ENCODE assay signal across 12 cellular contexts in genomic region chr17:36082062-36082461, GRCh38. TPM values are rescaled to one million over a fixed set of nuclear protein-coding genes. Genes with fewer than 3 reads are reported as not detected.
A peak's percentile ranks its signal among the peaks of the same experiment; 100 is the strongest.
DNase-seq lines count a peak whose midpoint lies in the region; ATAC-seq and TF ChIP-seq lines count a peak whose summit lies in the region.
"Had no signal": no experiment of that assay in that cellular context is flagged by ENCODE, and none has a peak within 500 bp of the region (broad histone marks: within the 10 kb centered on the region; RNA-seq: fewer than 3 reads in every experiment).

No MANE protein-coding gene starts in this region.

- peak overlapping the region in 1 of 8 donors; percentile 48 for H3K4me3 ChIP-seq in spleen
- H3K4me3 ChIP-seq: A549, SK-N-MC had no signal

- no peak for DNase-seq in activated CD4-positive, alpha-beta T cell treated with anti-CD3 and anti-CD28 coated beads for 36 hours
- no peak for DNase-seq in activated CD4-positive, alpha-beta T cell treated with anti-CD3 and anti-CD28 coated beads, Interleukin-2, amount 50 U/mL, for 1 hour
- no peak for DNase-seq in T-cell
- no peak for DNase-seq in spleen
- DNase-seq in NCI-H1092 treated with DMSO at 0.1 percent for 48 hours (lab: John Stamatoyannopoulos, UW), result no peak
- DNase-seq in foreskin melanocyte, result no peak
- DNase-seq in activated CD4-positive, CD25-positive, alpha-beta regulatory T cell (lab: John Stamatoyannopoulos, UW), result no peak

- peak overlapping the region; percentile 53 for H3K27ac Mint-ChIP-seq in activated CD4-positive, alpha-beta T cell treated with anti-CD3 and anti-CD28 coated beads for 36 hours
- peak overlapping the region; percentile 90 to 91 for H3K27ac Mint-ChIP-seq in T-cell

- peak overlapping the region; percentile 27 to 89 (median 76) for H3K27ac ChIP-seq in spleen
- H3K27ac ChIP-seq: A549, SK-N-MC had no signal

- H3K4me1 ChIP-seq in spleen, result peaks cover 0 to 50% (median 33%) of the 10 kb centered on the region in 6 donors
- H3K4me1 ChIP-seq: A549 had no signal

- H3K9me3 Mint-ChIP-seq in activated CD4-positive, alpha-beta T cell treated with anti-CD3 and anti-CD28 coated beads for 36 hours (ENCODE audit: low read depth), result no peaks in the 10 kb centered on the region
- H3K9me3 Mint-ChIP-seq in T-cell, result peaks cover 0 to 7% (median 2%) of the 10 kb centered on the region in 3 donors
- H3K9me3 Mint-ChIP-seq: neural crest cell had no signal

- peaks cover 26% of the 10 kb centered on the region for H3K4me1 Mint-ChIP-seq in activated CD4-positive, alpha-beta T cell treated with anti-CD3 and anti-CD28 coated beads for 36 hours
- peaks cover 10 to 45% (median 21%) of the 10 kb centered on the region in 3 donors for H3K4me1 Mint-ChIP-seq in T-cell
- H3K4me1 Mint-ChIP-seq: neural crest cell had no signal

- TF ChIP-seq POLR2A in spleen (IDR thresholded peaks at IDR 0.05), result no peak

- intact Hi-C loops in activated CD4-positive, alpha-beta T cell treated with anti-CD3 and anti-CD28 coated beads for 36 hours (cut with DNase I, micrococcal nuclease), result loop anchor here in 1 of 2 experiments (1.0 kb wide), 1 partner anchor 10 kb away; no protein-coding TSS in a partner anchor
- intact Hi-C loops in spleen (cut with DNase I; ENCODE audit: low total_unique reads), result no loop called here

- no peak overlapping the region for H3K4me3 Mint-ChIP-seq in activated CD4-positive, alpha-beta T cell treated with anti-CD3 and anti-CD28 coated beads for 36 hours
- H3K4me3 Mint-ChIP-seq in T-cell, result peak overlapping the region in 2 of 3 donors; percentile 36 to 55
- H3K4me3 Mint-ChIP-seq: neural crest cell had no signal

- H3K27me3 Mint-ChIP-seq in activated CD4-positive, alpha-beta T cell treated with anti-CD3 and anti-CD28 coated beads for 36 hours, result peaks cover 13% of the 10 kb centered on the region
- H3K27me3 Mint-ChIP-seq in T-cell, result peaks cover 8 to 10% of the 10 kb centered on the region in 2 donors

- CTCF ChIA-PET in activated CD4-positive, alpha-beta T cell treated with anti-CD3 and anti-CD28 coated beads for 36 hours (lab: Charles Lee), result interaction anchor here (0.6 to 2.6 kb wide), 3 partner anchors 10 to 106 kb away, joined by 3 to 21 read pairs (median 3); no protein-coding TSS in a partner anchor
- CTCF ChIA-PET in T-cell (lab: Charles Lee), result interaction anchor here in 1 of 2 donors (1.3 kb wide), 1 partner anchor 10 kb away, joined by 8 read pairs; no protein-coding TSS in a partner anchor

- no peaks in the 10 kb centered on the region for H3K36me3 ChIP-seq in spleen

- H3K27me3 ChIP-seq in spleen (replicated peaks in 1 of 7), result no peaks in the 10 kb centered on the region

- POLR2A ChIA-PET in activated CD4-positive, alpha-beta T cell treated with anti-CD3 and anti-CD28 coated beads for 36 hours (lab: Charles Lee), result no interaction called here
- POLR2A ChIA-PET in T-cell (lab: Charles Lee), result no interaction called here

- ATAC-seq in activated CD4-positive, alpha-beta T cell treated with anti-CD3 and anti-CD28 coated beads for 36 hours, result peak; percentile 21
- peak; percentile 35 for ATAC-seq in HG02642 (IDR thresholded peaks at IDR 0.05; ENCODE audit: poor library complexity, unreplicated experiment)
- peak in 3 of 4 experiments; percentile 13 to 24 (median 14) for ATAC-seq in T-cell (replicated peaks in 1 of 4)
- ATAC-seq: A549 had no signal

- TF ChIP-seq CTCF in spleen (IDR thresholded peaks at IDR 0.05 in 8 of 11, conservative IDR thresholded peaks at IDR 0.05 in 3 of 11), result no peak

- H3K36me3 Mint-ChIP-seq in activated CD4-positive, alpha-beta T cell treated with anti-CD3 and anti-CD28 coated beads for 36 hours (ENCODE audit: low read depth), result no peaks in the 10 kb centered on the region
- no peaks in the 10 kb centered on the region for H3K36me3 Mint-ChIP-seq in T-cell

- peaks cover 0 to 8% (median 6%) of the 10 kb centered on the region in 8 donors for H3K9me3 ChIP-seq in spleen
- H3K9me3 ChIP-seq: A549 had no signal

- 41 to 65% (median 54%) methylated on average over 3 of the region's 3 CpGs for WGBS in spleen, 5 donors

RNA-seq across cellular contexts. Expression of gene CCL3, which starts 7.9 kb away (rescaled TPM):
- total RNA-seq in activated CD4-positive, alpha-beta T cell treated with anti-CD3 and anti-CD28 coated beads for 36 hours, result 100 to 1,000 TPM; 287 to 296 TPM
- total RNA-seq in T-cell (1 to 10 TPM; 2.0 to 6.0 (median 4.8) TPM), spleen (10 to 100 TPM; 10.7 to 85.9 (median 23.3) TPM)
- polyA plus RNA-seq in spleen, result 10 to 100 TPM; 11.7 to 41.5 (median 17.6) TPM
- total RNA-seq: NCI-H460, neural crest cell had no signal
- polyA plus RNA-seq: A549 had no signal

RNA-seq across cellular contexts. Expression of gene CCL18, which starts 18.0 kb away (rescaled TPM):
- total RNA-seq in activated CD4-positive, alpha-beta T cell treated with anti-CD3 and anti-CD28 coated beads for 36 hours, result not detected
- total RNA-seq in T-cell, result not detected
- total RNA-seq in spleen, result 10 to 100 TPM in 5 of 7 donors, 1 to 10 TPM in 2; 5.2 to 27.8 (median 11.0) TPM
- polyA plus RNA-seq in spleen, result 100 to 1,000 TPM in 1 of 3 donors, 10 to 100 TPM in 1, 1 to 10 TPM in 1; 9.8 to 109 (median 75.6) TPM
- total RNA-seq: NCI-H460, neural crest cell had no signal
- polyA plus RNA-seq: A549 had no signal

RNA-seq across cellular contexts. Expression of gene CCL4, which starts 21.6 kb away (rescaled TPM):
- 100 to 1,000 TPM; 290 to 311 TPM for total RNA-seq in activated CD4-positive, alpha-beta T cell treated with anti-CD3 and anti-CD28 coated beads for 36 hours
- total RNA-seq in T-cell (10 to 100 TPM in 3 of 5 donors, 1 to 10 TPM in 2; 6.2 to 20.4 (median 16.1) TPM), spleen (10 to 100 TPM; 23.5 to 81.0 (median 33.8) TPM)
- polyA plus RNA-seq in spleen, result 10 to 100 TPM; 10.1 to 32.9 (median 15.8) TPM
- total RNA-seq: NCI-H460, neural crest cell had no signal
- polyA plus RNA-seq: A549 had no signal

Comparison
In these comparisons a context has a peak if more than half of its experiments do, and no peak if none do; other contexts are left out.
1. RNA of gene CCL18, which starts 18.0 kb away (total RNA-seq): 5.2 to 27.8 TPM in spleen; not detected in T-cell and not detected in activated CD4-positive, alpha-beta T cell treated with anti-CD3 and anti-CD28 coated beads for 36 hours; every median in the first group is over 4 times any median in the second.
2. Peak in every context shown above with its lines, with median percentiles within 50 percentile points of each other: ATAC-seq.